In genomic region chr9:129610193-129610472, GRCh38 we compare ENCODE assay signal across 9 cellular contexts. TPM values are rescaled to one million over a fixed set of nuclear protein-coding genes. Genes with fewer than 3 reads are reported as not detected.
A peak's percentile ranks its signal among the peaks of the same experiment; 100 is the strongest.
DNase-seq lines count a peak whose midpoint lies in the region; ATAC-seq and TF ChIP-seq lines count a peak whose summit lies in the region.
"Had no signal": no experiment of that assay in that cellular context is flagged by ENCODE, and none has a peak within 500 bp of the region (broad histone marks: within the 10 kb centered on the region; RNA-seq: fewer than 3 reads in every experiment).

No MANE protein-coding gene starts in this region.

- no peaks in the 10 kb centered on the region for H3K9me2 ChIP-seq in GM23248 (ENCODE audit: insufficient read depth)

- in situ Hi-C loops in GM23248 (cut with MboI), result no loop called here

- no peak overlapping the region for H2AFZ ChIP-seq in GM23248

- H3K27ac ChIP-seq in GM23248 (peak overlapping the region; percentile 63), right atrium auricular region (peak overlapping the region; percentile 93 to 94), skin epidermis (peak overlapping the region; percentile 72 to 97 (median 90))

- H3K27me3 Mint-ChIP-seq in activated B cell treated with CpG ODN at 0.5 μM for 24 hours, result peaks cover 2% of the 10 kb centered on the region

- H3K36me3 Mint-ChIP-seq in activated B cell treated with CpG ODN at 0.5 μM for 24 hours (ENCODE audit: low read depth), result no peaks in the 10 kb centered on the region

- POLR2A ChIA-PET in activated B cell treated with CpG ODN at 0.5 μM for 24 hours (lab: Charles Lee), result interaction anchor here (1.9 kb wide), 1 partner anchor 470 kb away, joined by 16 read pairs; no protein-coding TSS in a partner anchor

- peaks cover 17% of the 10 kb centered on the region for H3K4me1 ChIP-seq in GM23248 (ENCODE audit: insufficient read depth)
- peaks cover 0 to 48% of the 10 kb centered on the region in 2 donors for H3K4me1 ChIP-seq in right atrium auricular region

- no peak overlapping the region for H3K27ac Mint-ChIP-seq in activated B cell treated with CpG ODN at 0.5 μM for 24 hours

- H3K4me3 ChIP-seq in GM23248, result peak overlapping the region; percentile 85
- peak overlapping the region; percentile 61 to 70 for H3K4me3 ChIP-seq in right atrium auricular region
- H3K4me3 ChIP-seq in skin epidermis, result peak overlapping the region; percentile 48 to 73 (median 54)

- 0 out of 2 replicates have a peak, but pooled peaks cover 11% of the 10 kb centered on the region for H3F3A ChIP-seq in GM23248 (ENCODE audit: insufficient read depth)

- ATAC-seq in activated B cell treated with CpG ODN at 0.5 μM for 24 hours (ENCODE audit: low read depth), result no peak

- H3K36me3 ChIP-seq in GM23248 (ENCODE audit: low read depth) (no peaks in the 10 kb centered on the region), right atrium auricular region (no peaks in the 10 kb centered on the region)

- TF ChIP-seq CTCF in activated B cell treated with CpG ODN at 0.5 μM for 24 hours (IDR thresholded peaks at IDR 0.05) (no peak), right atrium auricular region (IDR thresholded peaks at IDR 0.05) (no peak)

- no peak for DNase-seq in GM23248
- DNase-seq in activated B cell treated with CpG ODN at 0.5 μM for 24 hours, result no peak
- DNase-seq in right atrium auricular region (ENCODE audit: low spot score), result no peak
- no peak for DNase-seq in KG1 (lab: John Stamatoyannopoulos, UW)
- no peak for DNase-seq in DMS79 (lab: John Stamatoyannopoulos, UW)
- no peak for DNase-seq in GDM1 (lab: John Stamatoyannopoulos, UW)
- no peak for DNase-seq in cortex of kidney (lab: John Stamatoyannopoulos, UW)
- DNase-seq: kidney glomerular epithelial cell had no signal

- peak overlapping the region; percentile 86 for H3K9ac ChIP-seq in GM23248

- peaks cover 24% of the 10 kb centered on the region for H3K4me1 Mint-ChIP-seq in activated B cell treated with CpG ODN at 0.5 μM for 24 hours

- peak overlapping the region; percentile 99 for H3K4me2 ChIP-seq in GM23248 (ENCODE audit: unreplicated experiment)

- intact Hi-C loops in activated B cell treated with CpG ODN at 0.5 μM for 24 hours (cut with micrococcal nuclease), result loop anchor here (1.0 kb wide), 3 partner anchors 436 to 479 kb away; no protein-coding TSS in a partner anchor

- H3K79me2 ChIP-seq in GM23248 (ENCODE audit: insufficient read depth), result no peaks in the 10 kb centered on the region

- H3K9me3 ChIP-seq in GM23248 (ENCODE audit: low read depth) (no peaks in the 10 kb centered on the region), right atrium auricular region (no peaks in the 10 kb centered on the region)

- H3K9me3 Mint-ChIP-seq in activated B cell treated with CpG ODN at 0.5 μM for 24 hours, result no peaks in the 10 kb centered on the region

- peak overlapping the region; percentile 81 for H3K4me3 Mint-ChIP-seq in activated B cell treated with CpG ODN at 0.5 μM for 24 hours

- no peaks in the 10 kb centered on the region for H3K27me3 ChIP-seq in GM23248 (replicated peaks; ENCODE audit: insufficient read depth)
- no peaks in the 10 kb centered on the region for H3K27me3 ChIP-seq in right atrium auricular region

- H4K20me1 ChIP-seq in GM23248 (ENCODE audit: insufficient read depth), result no peaks in the 10 kb centered on the region

- WGBS in GM23248 (ENCODE audit: low coverage in 1 of 2, low lambda C conversion rate in 2 of 2, missing lambda C conversion rate in 2 of 2), 2 experiments, result 3% methylated on average over 24 of the region's 24 CpGs; no CpG with 5 or more reads in 1 of the 2 experiments

- CTCF ChIA-PET in activated B cell treated with CpG ODN at 0.5 μM for 24 hours (lab: Charles Lee), result interaction anchor here (1.3 to 4.2 kb wide), 2 partner anchors 12 to 471 kb away, joined by 5 to 49 read pairs; no protein-coding TSS in a partner anchor

RNA-seq across cellular contexts. Expression of gene C9orf50, which starts 10.8 kb away (rescaled TPM):
- 0.32 TPM in 1 of 2 replicates, not detected in the other for total RNA-seq in GM23248 (2014; rRNA removed; shearing (Covaris generic))
- 0.23 and 0.56 TPM in 2 replicates for polyA plus RNA-seq in GM23248 (2016; fragmentation: Nextera tagmentation; extraction: Ambion mirVana)
- total RNA-seq in activated B cell treated with CpG ODN at 0.5 μM for 24 hours, result not detected in 2 replicates
- total RNA-seq in right atrium auricular region, result not detected

RNA-seq across cellular contexts. Expression of gene NTMT1, which starts 15.8 kb away (rescaled TPM):
- total RNA-seq in GM23248 (2014; rRNA removed; shearing (Covaris generic)), result 32.6 and 44.5 TPM in 2 replicates
- polyA plus RNA-seq in GM23248 (2016; fragmentation: Nextera tagmentation; extraction: Ambion mirVana), result 115 TPM in 2 replicates
- total RNA-seq in activated B cell treated with CpG ODN at 0.5 μM for 24 hours (33.1 and 40.1 TPM in 2 replicates), right atrium auricular region (10 to 100 TPM; 33.7 to 36.0 TPM)

RNA-seq across cellular contexts. Expression of gene ASB6, which starts 31.8 kb away (rescaled TPM):
- 22.9 and 24.9 TPM in 2 replicates for total RNA-seq in GM23248 (2014; rRNA removed; shearing (Covaris generic))
- 24.1 and 24.4 TPM in 2 replicates for polyA plus RNA-seq in GM23248 (2016; fragmentation: Nextera tagmentation; extraction: Ambion mirVana)
- total RNA-seq in activated B cell treated with CpG ODN at 0.5 μM for 24 hours (18.9 and 20.1 TPM in 2 replicates), right atrium auricular region (10 to 100 TPM; 10.2 to 12.6 TPM)

RNA-seq across cellular contexts. Expression of gene PRRX2, which starts 55.3 kb away (rescaled TPM):
- 145 and 169 TPM in 2 replicates for total RNA-seq in GM23248 (2014; rRNA removed; shearing (Covaris generic))
- polyA plus RNA-seq in GM23248 (2016; fragmentation: Nextera tagmentation; extraction: Ambion mirVana), result 137 and 141 TPM in 2 replicates
- total RNA-seq in activated B cell treated with CpG ODN at 0.5 μM for 24 hours, result not detected in 2 replicates
- 1 to 10 TPM; 1.1 to 6.9 TPM for total RNA-seq in right atrium auricular region
